ENCODE assay signal across 23 cellular contexts in the genomic region with DNA sequence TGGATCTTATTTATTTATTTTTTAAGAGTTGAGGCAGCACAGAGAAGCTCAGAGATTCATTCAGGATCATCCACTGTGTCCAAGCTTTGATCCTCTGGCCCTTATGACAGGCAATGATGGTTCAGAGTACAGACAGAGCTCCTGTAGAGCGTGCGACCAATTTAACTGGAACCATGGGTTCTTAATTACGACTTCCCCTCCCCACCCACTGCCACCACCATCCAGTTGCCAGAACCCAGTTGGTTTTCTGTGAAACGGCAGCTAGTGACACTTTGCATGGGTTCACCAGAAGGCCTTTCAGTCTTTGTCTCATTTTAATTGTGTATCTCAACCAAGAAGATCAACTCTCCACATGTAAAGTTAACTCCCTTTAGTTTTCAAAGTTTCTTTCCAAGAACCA.
DNase-seq lines count a peak whose midpoint lies in the region; ATAC-seq, FAIRE-seq and TF ChIP-seq lines count a peak whose summit lies in the region.
"Had no signal": no experiment of that assay in that cellular context is flagged by ENCODE, and none has a peak within 500 bp of the region (broad histone marks: within the 10 kb centered on the region; RNA-seq: fewer than 3 reads in every experiment).

No MANE protein-coding gene starts in this region.

- H3K36me3 Mint-ChIP-seq in activated naive CD8-positive, alpha-beta T cell treated with anti-CD3 and anti-CD28 coated beads, Interleukin-2, amount 50 U/mL, for 24 hours (ENCODE audit: low read depth) = no peaks in the 10 kb centered on the region
- peaks cover 5 to 14% of the 10 kb centered on the region in 2 donors for H3K36me3 Mint-ChIP-seq in naive B cell
- H3K36me3 Mint-ChIP-seq in stimulated activated memory B cell treated with anti-CD40 and anti-IgM and Interleukin-4, amounts not matched to agents 10 μg/mL and 1 μg/mL and 100 μg/mL, for 72 hours = peaks cover 16% of the 10 kb centered on the region
- peaks cover 2% of the 10 kb centered on the region for H3K36me3 Mint-ChIP-seq in activated naive CD4-positive, alpha-beta T cell treated with anti-CD3 and anti-CD28 coated beads, Interleukin-2, amount 10 ng/mL, durations not matched to agents 7 days and 5 days
- H3K36me3 Mint-ChIP-seq: CD8-positive, alpha-beta T cell had no signal

- DNase-seq in GM12891 (ENCODE audit: insufficient read length, low spot score) = no peak
- DNase-seq in activated naive CD8-positive, alpha-beta T cell treated with anti-CD3 and anti-CD28 coated beads, Interleukin-2, amount 50 U/mL, for 24 hours = no peak
- DNase-seq in naive B cell = no peak
- DNase-seq in activated naive CD4-positive, alpha-beta T cell treated with anti-CD3 and anti-CD28 coated beads, Interleukin-2, amount 10 ng/mL, durations not matched to agents 7 days and 5 days = no peak
- DNase-seq in AML-193 (lab: John Stamatoyannopoulos, UW) = no peak
- DNase-seq: Caco-2; CD8-positive, alpha-beta T cell; DMS79; EL; GDM1; H9; KBM-7; MV-4-11; NCI-H1105 treated with DMSO at 0.1 percent for 48 hours; NCI-H146; NCI-H2029 treated with DMSO at 0.1 percent for 48 hours; NCI-H446 treated with DMSO at 0.1 percent for 48 hours; NCI-H526; Right ventricle myocardium superior; RPMI8226 had no signal

- CTCF ChIA-PET in activated naive CD4-positive, alpha-beta T cell treated with anti-CD3 and anti-CD28 coated beads, Interleukin-2, amount 10 ng/mL, durations not matched to agents 7 days and 5 days (lab: Charles Lee) = interaction anchor here (1.5 kb wide), 1 partner anchor 17 kb away, joined by 4 read pairs; no protein-coding TSS in a partner anchor

- no peak overlapping the region for H3K4me3 Mint-ChIP-seq in activated naive CD8-positive, alpha-beta T cell treated with anti-CD3 and anti-CD28 coated beads, Interleukin-2, amount 50 U/mL, for 24 hours
- H3K4me3 Mint-ChIP-seq in naive B cell = peak overlapping the region in 5 of 8 donors; percentile 10 to 84 (median 48)
- H3K4me3 Mint-ChIP-seq in stimulated activated memory B cell treated with anti-CD40 and anti-IgM and Interleukin-4, amounts not matched to agents 10 μg/mL and 1 μg/mL and 100 μg/mL, for 72 hours = no peak overlapping the region
- no peak overlapping the region for H3K4me3 Mint-ChIP-seq in activated naive CD4-positive, alpha-beta T cell treated with anti-CD3 and anti-CD28 coated beads, Interleukin-2, amount 10 ng/mL, durations not matched to agents 7 days and 5 days
- H3K4me3 Mint-ChIP-seq: CD8-positive, alpha-beta T cell; GM23338; H9 had no signal

- FAIRE-seq in GM12891 (lab: Jason Lieb, UNC) = peak; percentile 58

- no peak for ATAC-seq in activated naive CD8-positive, alpha-beta T cell treated with anti-CD3 and anti-CD28 coated beads, Interleukin-2, amount 50 U/mL, for 24 hours
- peak; percentile 23 to 29 for ATAC-seq in naive B cell (ENCODE audit: low read depth in 2 of 2)
- peak; percentile 54 for ATAC-seq in stimulated activated memory B cell treated with anti-CD40 and anti-IgM and Interleukin-4, amounts not matched to agents 10 μg/mL and 1 μg/mL and 100 μg/mL, for 72 hours
- no peak for ATAC-seq in HG02642 (IDR thresholded peaks at IDR 0.05; ENCODE audit: poor library complexity, unreplicated experiment)
- ATAC-seq: CD8-positive, alpha-beta T cell; GM23338 had no signal

- peak overlapping the region; percentile 23 for H3K27ac Mint-ChIP-seq in activated naive CD8-positive, alpha-beta T cell treated with anti-CD3 and anti-CD28 coated beads, Interleukin-2, amount 50 U/mL, for 24 hours
- peak overlapping the region; percentile 45 to 97 (median 70) for H3K27ac Mint-ChIP-seq in naive B cell
- peak overlapping the region; percentile 90 for H3K27ac Mint-ChIP-seq in stimulated activated memory B cell treated with anti-CD40 and anti-IgM and Interleukin-4, amounts not matched to agents 10 μg/mL and 1 μg/mL and 100 μg/mL, for 72 hours
- no peak overlapping the region for H3K27ac Mint-ChIP-seq in activated naive CD4-positive, alpha-beta T cell treated with anti-CD3 and anti-CD28 coated beads, Interleukin-2, amount 10 ng/mL, durations not matched to agents 7 days and 5 days
- H3K27ac Mint-ChIP-seq: CD8-positive, alpha-beta T cell; GM23338; H9 had no signal

- H3K9me3 Mint-ChIP-seq in activated naive CD8-positive, alpha-beta T cell treated with anti-CD3 and anti-CD28 coated beads, Interleukin-2, amount 50 U/mL, for 24 hours = no peaks in the 10 kb centered on the region
- peaks cover 0 to 2% (median 0%) of the 10 kb centered on the region in 7 donors for H3K9me3 Mint-ChIP-seq in naive B cell
- peaks cover 3% of the 10 kb centered on the region for H3K9me3 Mint-ChIP-seq in stimulated activated memory B cell treated with anti-CD40 and anti-IgM and Interleukin-4, amounts not matched to agents 10 μg/mL and 1 μg/mL and 100 μg/mL, for 72 hours
- no peaks in the 10 kb centered on the region for H3K9me3 Mint-ChIP-seq in activated naive CD4-positive, alpha-beta T cell treated with anti-CD3 and anti-CD28 coated beads, Interleukin-2, amount 10 ng/mL, durations not matched to agents 7 days and 5 days
- H3K9me3 Mint-ChIP-seq: CD8-positive, alpha-beta T cell; GM23338; H9 had no signal

- no peaks in the 10 kb centered on the region for H3K27me3 Mint-ChIP-seq in activated naive CD8-positive, alpha-beta T cell treated with anti-CD3 and anti-CD28 coated beads, Interleukin-2, amount 50 U/mL, for 24 hours
- no peaks in the 10 kb centered on the region for H3K27me3 Mint-ChIP-seq in naive B cell
- H3K27me3 Mint-ChIP-seq in stimulated activated memory B cell treated with anti-CD40 and anti-IgM and Interleukin-4, amounts not matched to agents 10 μg/mL and 1 μg/mL and 100 μg/mL, for 72 hours = no peaks in the 10 kb centered on the region
- no peaks in the 10 kb centered on the region for H3K27me3 Mint-ChIP-seq in activated naive CD4-positive, alpha-beta T cell treated with anti-CD3 and anti-CD28 coated beads, Interleukin-2, amount 10 ng/mL, durations not matched to agents 7 days and 5 days

- TF ChIP-seq POLR2A in GM12891 (IDR thresholded peaks at IDR 0.05; ENCODE audit: low read depth, low read length) = no peak

- peaks cover 48% of the 10 kb centered on the region for H3K4me1 Mint-ChIP-seq in activated naive CD8-positive, alpha-beta T cell treated with anti-CD3 and anti-CD28 coated beads, Interleukin-2, amount 50 U/mL, for 24 hours
- peaks cover 55 to 92% (median 82%) of the 10 kb centered on the region in 3 donors for H3K4me1 Mint-ChIP-seq in naive B cell
- H3K4me1 Mint-ChIP-seq in stimulated activated memory B cell treated with anti-CD40 and anti-IgM and Interleukin-4, amounts not matched to agents 10 μg/mL and 1 μg/mL and 100 μg/mL, for 72 hours = peaks cover 68% of the 10 kb centered on the region
- peaks cover 7% of the 10 kb centered on the region for H3K4me1 Mint-ChIP-seq in activated naive CD4-positive, alpha-beta T cell treated with anti-CD3 and anti-CD28 coated beads, Interleukin-2, amount 10 ng/mL, durations not matched to agents 7 days and 5 days

TF ChIP-seq in GM12891, 5 proteins besides CTCF, POLR2A, EP300 and RAD21:
- TF ChIP-seq POLR2AphosphoS5 (IDR thresholded peaks at IDR 0.05; ENCODE audit: low read depth, low read length) (no peak), TAF1 (IDR thresholded peaks at IDR 0.05; ENCODE audit: low read depth, low read length) (no peak)

Comparison
In these comparisons a context has a peak if more than half of its experiments do, and no peak if none do; other contexts are left out.
1. ATAC-seq: peak in naive B cell (2 of 2) and stimulated activated memory B cell treated with anti-CD40 and anti-IgM and Interleukin-4, amounts not matched to agents 10 μg/mL and 1 μg/mL and 100 μg/mL, for 72 hours (single experiment); none in activated naive CD8-positive, alpha-beta T cell treated with anti-CD3 and anti-CD28 coated beads, Interleukin-2, amount 50 U/mL, for 24 hours (single experiment) and HG02642 (single experiment).
2. H3K4me3 Mint-ChIP-seq: peak in naive B cell (5 of 8); none in activated naive CD8-positive, alpha-beta T cell treated with anti-CD3 and anti-CD28 coated beads, Interleukin-2, amount 50 U/mL, for 24 hours (single experiment), stimulated activated memory B cell treated with anti-CD40 and anti-IgM and Interleukin-4, amounts not matched to agents 10 μg/mL and 1 μg/mL and 100 μg/mL, for 72 hours (single experiment) and activated naive CD4-positive, alpha-beta T cell treated with anti-CD3 and anti-CD28 coated beads, Interleukin-2, amount 10 ng/mL, durations not matched to agents 7 days and 5 days (single experiment).